8 cellular contexts compared by ENCODE assay signal in genomic region chr4:141711211-141711610, GRCh38.
DNase-seq lines count a peak whose midpoint lies in the region; ATAC-seq and TF ChIP-seq lines count a peak whose summit lies in the region.

No MANE protein-coding gene starts in this region.

- H3K9me3 Mint-ChIP-seq in activated naive CD8-positive, alpha-beta T cell treated with anti-CD3 and anti-CD28 coated beads for 36 hours: peaks cover 5% of the 10 kb centered on the region

- no peak overlapping the region for H3K4me3 Mint-ChIP-seq in activated naive CD8-positive, alpha-beta T cell treated with anti-CD3 and anti-CD28 coated beads for 36 hours

- no peaks in the 10 kb centered on the region for H3K4me1 Mint-ChIP-seq in activated naive CD8-positive, alpha-beta T cell treated with anti-CD3 and anti-CD28 coated beads for 36 hours

- H3F3A ChIP-seq in PC-9 (ENCODE audit: insufficient read depth, low read depth): 0 out of 2 replicates have a peak, but pooled peaks cover 7% of the 10 kb centered on the region

- no peaks in the 10 kb centered on the region for H3K36me3 Mint-ChIP-seq in activated naive CD8-positive, alpha-beta T cell treated with anti-CD3 and anti-CD28 coated beads for 36 hours

- peak; percentile 41 for TF ChIP-seq CTCF in PC-9 (conservative IDR thresholded peaks at IDR 0.05)
- TF ChIP-seq CTCF in left ventricle myocardium inferior (IDR thresholded peaks at IDR 0.05; ENCODE audit: borderline replicate concordance): peak; percentile 75

- no TSS peak for BruUV-seq in PC-9 (replicated peaks; lab: Mats Ljungman, UMichigan)

- H3K4me3 ChIP-seq in PC-9: no peak overlapping the region
- H3K4me3 ChIP-seq in left ventricle myocardium inferior: no peak overlapping the region

- POLR2A ChIA-PET in PC-9 (lab: Charles Lee; ENCODE audit: unreplicated experiment): interaction anchor here (0.6 kb wide), 1 partner anchor 142 kb away, joined by 12 read pairs; no protein-coding TSS in a partner anchor

- H3K27ac ChIP-seq in PC-9 (no peak overlapping the region), left ventricle myocardium inferior (replicated peaks) (no peak overlapping the region)

- intact Hi-C loops in PC-9 (cut with micrococcal nuclease; ENCODE audit: unreplicated experiment): loop anchor here (10.0 kb wide), 1 partner anchor 134 kb away; no protein-coding TSS in a partner anchor
- intact Hi-C loops in left ventricle myocardium inferior (cut with micrococcal nuclease): loop anchor here (5.0 kb wide), 1 partner anchor 364 kb away; no protein-coding TSS in a partner anchor

- H4K20me1 ChIP-seq in PC-9 (ENCODE audit: insufficient read depth): no peaks in the 10 kb centered on the region

- H3K4me1 ChIP-seq in PC-9 (replicated peaks; ENCODE audit: insufficient read depth): peaks cover 17% of the 10 kb centered on the region
- no peaks in the 10 kb centered on the region for H3K4me1 ChIP-seq in left ventricle myocardium inferior

- H3K27ac Mint-ChIP-seq in activated naive CD8-positive, alpha-beta T cell treated with anti-CD3 and anti-CD28 coated beads for 36 hours: no peak overlapping the region

- peak; percentile 51 for ATAC-seq in GM19463 (IDR thresholded peaks at IDR 0.05; ENCODE audit: unreplicated experiment)

- no peak overlapping the region for H3K4me2 ChIP-seq in PC-9

- H3K9me3 ChIP-seq in PC-9 (ENCODE audit: insufficient read depth, low read depth): no peaks in the 10 kb centered on the region
- H3K9me3 ChIP-seq in left ventricle myocardium inferior (replicated peaks): peaks cover 16% of the 10 kb centered on the region

- H3K79me2 ChIP-seq in PC-9 (ENCODE audit: low read depth): no peaks in the 10 kb centered on the region

- no peaks in the 10 kb centered on the region for H3K27me3 ChIP-seq in PC-9 (ENCODE audit: insufficient read depth, low read depth)
- H3K27me3 ChIP-seq in left ventricle myocardium inferior (ENCODE audit: low read depth): no peaks in the 10 kb centered on the region

- DNase-seq in AG08396 (ENCODE audit: low spot score) (peak; percentile 22), PC-9 (no peak), left ventricle myocardium inferior (no peak), midbrain (lab: John Stamatoyannopoulos, UW) (no peak), NCI-H2029 (lab: John Stamatoyannopoulos, UW) (no peak)
- no peak for DNase-seq in activated naive CD8-positive, alpha-beta T cell treated with anti-CD3 and anti-CD28 coated beads for 36 hours
- DNase-seq in activated CD4-positive, CD25-positive, alpha-beta regulatory T cell treated with anti-CD3 and anti-CD28 coated beads, Interleukin-2, amount 50 U/mL, for 72 hours: no peak

- H3K27me3 Mint-ChIP-seq in activated naive CD8-positive, alpha-beta T cell treated with anti-CD3 and anti-CD28 coated beads for 36 hours: no peaks in the 10 kb centered on the region

- no peak overlapping the region for H2AFZ ChIP-seq in PC-9

- H3K36me3 ChIP-seq in PC-9 (ENCODE audit: low read depth): no peaks in the 10 kb centered on the region
- H3K36me3 ChIP-seq in left ventricle myocardium inferior: no peaks in the 10 kb centered on the region

- no peaks in the 10 kb centered on the region for H3K9me2 ChIP-seq in PC-9 (ENCODE audit: insufficient read depth)

- CTCF ChIA-PET in PC-9 (lab: Charles Lee): no interaction called here
